Comparison of ENCODE assay signal across 7 cellular contexts in genomic region chr12:120792456-120792855, GRCh38.
DNase-seq lines count a peak whose midpoint lies in the region; ATAC-seq, FAIRE-seq and TF ChIP-seq lines count a peak whose summit lies in the region.
"Not testable (repeated sequence)": the region's sequence is repeated elsewhere in the genome, so short reads cannot be mapped to it uniquely, and the experiment has no call there.

No MANE protein-coding gene starts in this region.

- not testable (repeated sequence) for FAIRE-seq in K562 (lab: Jason Lieb, UNC)

- not testable (repeated sequence) for H3K27ac ChIP-seq in K562 (ENCODE audit: extremely low read depth, low read depth, low read length)

- H3K9me3 Mint-ChIP-seq in CD14-positive monocyte: peaks cover 5 to 22% (median 14%) of the 10 kb centered on the region in 7 donors
- H3K9me3 Mint-ChIP-seq in activated CD8-positive, alpha-beta T cell treated with anti-CD3 and anti-CD28 coated beads for 36 hours: peaks cover 26% of the 10 kb centered on the region
- peaks cover 0 to 36% (median 16%) of the 10 kb centered on the region in 7 donors for H3K9me3 Mint-ChIP-seq in naive B cell

- 89% methylated on average over 9 of the region's 9 CpGs for WGBS in K562 (ENCODE audit: insufficient coverage, low coverage, missing lambda C conversion rate)

- H3K27me3 Mint-ChIP-seq in CD14-positive monocyte (ENCODE audit: low read depth in 3 of 3); activated CD8-positive, alpha-beta T cell treated with anti-CD3 and anti-CD28 coated beads for 36 hours; naive B cell: not testable (repeated sequence)

- TF ChIP-seq EP300 in K562 (IDR thresholded peaks at IDR 0.05; ENCODE audit: low read length): not testable (repeated sequence)

- TF ChIP-seq CTCF in CD14-positive monocyte (IDR thresholded peaks at IDR 0.05); activated CD8-positive, alpha-beta T cell treated with anti-CD3 and anti-CD28 coated beads for 36 hours (IDR thresholded peaks at IDR 0.05); K562 (IDR thresholded peaks at IDR 0.05 in 2 of 3, conservative IDR thresholded peaks at IDR 0.05 in 1 of 3; ENCODE audit: insufficient read depth in 2 of 3, low read depth in 1 of 3, low read length in 3 of 3): not testable (repeated sequence)

- in situ Hi-C loops in K562 (cut with MboI): not testable (repeated sequence)

- POLR2A ChIA-PET in activated CD8-positive, alpha-beta T cell treated with anti-CD3 and anti-CD28 coated beads for 36 hours (lab: Charles Lee); K562 (lab: Yijun Ruan, JAX): not testable (repeated sequence)

- not testable (repeated sequence) for TF ChIP-seq POLR2A in K562 (conservative IDR thresholded peaks at IDR 0.05)

- H3K27me3 ChIP-seq in K562 (ENCODE audit: control insufficient read depth in 2 of 2, insufficient read depth in 2 of 2, low read length in 2 of 2): not testable (repeated sequence)

- CTCF ChIA-PET in activated CD8-positive, alpha-beta T cell treated with anti-CD3 and anti-CD28 coated beads for 36 hours (lab: Charles Lee); K562 (lab: Yijun Ruan, JAX; ENCODE audit: low intra/inter-chr PET ratio): not testable (repeated sequence)

- BruUV-seq in K562 (replicated peaks; lab: Mats Ljungman, UMichigan): not testable (repeated sequence)

- not testable (repeated sequence) for H3K9me1 ChIP-seq in K562 (ENCODE audit: control insufficient read depth, insufficient read depth, low read length)

- not testable (repeated sequence) for H3K4me3 ChIP-seq in K562

- not testable (repeated sequence) for H4K20me1 ChIP-seq in K562 (replicated peaks; ENCODE audit: control insufficient read depth, insufficient read depth, low read length)

- H3K9ac ChIP-seq in K562 (ENCODE audit: insufficient read depth in 1 of 2, low read depth in 2 of 2, low read length in 2 of 2): not testable (repeated sequence)

- H3K36me3 ChIP-seq in K562 (ENCODE audit: control insufficient read depth, insufficient read depth, low read length): not testable (repeated sequence)

- DNase-seq in CD14-positive monocyte (ENCODE audit: low spot score); activated CD8-positive, alpha-beta T cell treated with anti-CD3 and anti-CD28 coated beads for 36 hours; K562 (ENCODE audit: extremely low read depth in 1 of 4, low spot score in 3 of 4); Right ventricle myocardium superior; naive B cell; sciatic nerve (ENCODE audit: low spot score): not testable (repeated sequence)
- peak; percentile 38 for DNase-seq in OCI-M1 (lab: John Stamatoyannopoulos, UW)

- H2AFZ ChIP-seq in K562 (ENCODE audit: low read depth, low read length): not testable (repeated sequence)

- ATAC-seq in activated CD8-positive, alpha-beta T cell treated with anti-CD3 and anti-CD28 coated beads for 36 hours; K562; naive B cell (ENCODE audit: low read depth in 2 of 2): not testable (repeated sequence)
- peak; percentile 22 for ATAC-seq in Right ventricle myocardium superior (ENCODE audit: poor library complexity)
- ATAC-seq in sciatic nerve: peak; percentile 22

- H3K4me1 Mint-ChIP-seq in CD14-positive monocyte (peaks cover 16% of the 10 kb centered on the region), naive B cell (peaks cover 16 to 32% (median 26%) of the 10 kb centered on the region in 3 donors)
- peaks cover 22% of the 10 kb centered on the region for H3K4me1 Mint-ChIP-seq in activated CD8-positive, alpha-beta T cell treated with anti-CD3 and anti-CD28 coated beads for 36 hours (ENCODE audit: low read depth)

- H3K27ac Mint-ChIP-seq in CD14-positive monocyte: peak overlapping the region; percentile 16 to 85 (median 59)
- H3K27ac Mint-ChIP-seq in activated CD8-positive, alpha-beta T cell treated with anti-CD3 and anti-CD28 coated beads for 36 hours: peak overlapping the region; percentile 21
- peak overlapping the region in 4 of 6 donors; percentile 47 to 94 (median 84) for H3K27ac Mint-ChIP-seq in naive B cell

- H3K4me3 Mint-ChIP-seq in CD14-positive monocyte: peak overlapping the region in 1 of 2 donors; percentile 13
- not testable (repeated sequence) for H3K4me3 Mint-ChIP-seq in activated CD8-positive, alpha-beta T cell treated with anti-CD3 and anti-CD28 coated beads for 36 hours; naive B cell

- intact Hi-C loops in CD14-positive monocyte (cut with micrococcal nuclease); activated CD8-positive, alpha-beta T cell treated with anti-CD3 and anti-CD28 coated beads for 36 hours (cut with micrococcal nuclease); K562 (cut with micrococcal nuclease); Right ventricle myocardium superior (cut with DNase I); sciatic nerve (cut with DNase I): not testable (repeated sequence)

- not testable (repeated sequence) for H3K79me2 ChIP-seq in K562 (ENCODE audit: control insufficient read depth, insufficient read depth, low read length)

- H3K4me2 ChIP-seq in K562 (ENCODE audit: insufficient read depth, low read length): not testable (repeated sequence)

- not testable (repeated sequence) for H3K9me3 ChIP-seq in K562 (replicated peaks; ENCODE audit: control insufficient read depth, insufficient read depth, low read depth, low read length)

- peaks cover 32 to 50% of the 10 kb centered on the region in 2 donors for H3K36me3 Mint-ChIP-seq in CD14-positive monocyte
- peaks cover 45% of the 10 kb centered on the region for H3K36me3 Mint-ChIP-seq in activated CD8-positive, alpha-beta T cell treated with anti-CD3 and anti-CD28 coated beads for 36 hours (ENCODE audit: low read depth)
- H3K36me3 Mint-ChIP-seq in naive B cell: peaks cover 25 to 27% of the 10 kb centered on the region in 2 donors

- not testable (repeated sequence) for TF ChIP-seq RAD21 in K562 (CRISPR knock-in tag; conservative IDR thresholded peaks at IDR 0.05 in 1 of 2, IDR thresholded peaks at IDR 0.05 in 1 of 2)

- H3K4me1 ChIP-seq in K562 (replicated peaks in 1 of 2; ENCODE audit: control insufficient read depth in 2 of 2, insufficient read depth in 2 of 2, low read length in 2 of 2): not testable (repeated sequence)

TF ChIP-seq in K562, 482 proteins besides CTCF, POLR2A, EP300 and RAD21:
- peak; percentile 45; the same call in 1 of the 2 replicates for TF ChIP-seq TFE3 (CRISPR knock-in tag; IDR thresholded peaks at IDR 0.05)
TF ChIP-seq in K562: peak in this region for 1; not testable (repeated sequence) for 481.

Comparison
In these comparisons a context has a peak if more than half of its experiments do, and no peak if none do; other contexts are left out.
1. H3K27ac Mint-ChIP-seq: peak in every context shown above with its lines; median percentile 84 in naive B cell; 59 in CD14-positive monocyte; 21 in activated CD8-positive, alpha-beta T cell treated with anti-CD3 and anti-CD28 coated beads for 36 hours.